In genomic region chr9:134434896-134435506, GRCh38 we compare ENCODE assay signal across 8 cellular contexts.
DNase-seq lines count a peak whose midpoint lies in the region; ATAC-seq and TF ChIP-seq lines count a peak whose summit lies in the region.

No MANE protein-coding gene starts in this region.

- peaks cover 58% of the 10 kb centered on the region for H3K4me1 Mint-ChIP-seq in brain
- H3K4me1 Mint-ChIP-seq in activated CD4-positive, alpha-beta T cell treated with anti-CD3 and anti-CD28 coated beads, Interleukin-2, amount 10 ng/mL, durations not matched to agents 24 days and 14 days = no peaks in the 10 kb centered on the region

- no peaks in the 10 kb centered on the region for H3K27me3 ChIP-seq in skeletal muscle tissue (ENCODE audit: control insufficient read depth in 3 of 3, insufficient read depth in 3 of 3, low read length in 3 of 3)

- H3K9me3 ChIP-seq in skeletal muscle tissue (ENCODE audit: control insufficient read depth in 3 of 3, low read length in 3 of 3) = no peaks in the 10 kb centered on the region

- H3K4me1 ChIP-seq in skeletal muscle tissue (ENCODE audit: control insufficient read depth in 3 of 3, insufficient read depth in 3 of 3, low read length in 3 of 3) = peaks cover 73 to 92% (median 89%) of the 10 kb centered on the region in 3 donors

- peaks cover 11% of the 10 kb centered on the region for H3K36me3 Mint-ChIP-seq in brain
- H3K36me3 Mint-ChIP-seq in activated CD4-positive, alpha-beta T cell treated with anti-CD3 and anti-CD28 coated beads, Interleukin-2, amount 10 ng/mL, durations not matched to agents 24 days and 14 days (ENCODE audit: low read depth) = no peaks in the 10 kb centered on the region

- ATAC-seq in HG02970 (IDR thresholded peaks at IDR 0.05; ENCODE audit: low FRiP score, unreplicated experiment) = no peak
- no peak for ATAC-seq in HG03457 (IDR thresholded peaks at IDR 0.05; ENCODE audit: unreplicated experiment)

- TF ChIP-seq CTCF in brain (conservative IDR thresholded peaks at IDR 0.05) = no peak

- H3K9ac ChIP-seq in skeletal muscle tissue (ENCODE audit: low read depth in 1 of 3, low read length in 3 of 3) = peak overlapping the region in 2 of 3 donors; percentile 64 to 74

- DNase-seq in Ammon's horn (ENCODE audit: low spot score) = peak; percentile 97
- DNase-seq in NCI-H1694 (lab: John Stamatoyannopoulos, UW) = peak; percentile 95
- peak; percentile 91 to 92 for DNase-seq in hippocampal formation (lab: John Stamatoyannopoulos, UW)
- DNase-seq in activated CD4-positive, alpha-beta T cell treated with anti-CD3 and anti-CD28 coated beads, Interleukin-2, amount 10 ng/mL, durations not matched to agents 24 days and 14 days = no peak

- H3K36me3 ChIP-seq in skeletal muscle tissue (ENCODE audit: control insufficient read depth in 3 of 3, insufficient read depth in 3 of 3, low read length in 3 of 3) = peaks cover 12 to 31% (median 18%) of the 10 kb centered on the region in 3 donors

- peak overlapping the region; percentile 82 for H3K27ac ChIP-seq in skeletal muscle tissue (ENCODE audit: low read depth, low read length)

- no peaks in the 10 kb centered on the region for H3K9me3 Mint-ChIP-seq in brain
- H3K9me3 Mint-ChIP-seq in activated CD4-positive, alpha-beta T cell treated with anti-CD3 and anti-CD28 coated beads, Interleukin-2, amount 10 ng/mL, durations not matched to agents 24 days and 14 days = no peaks in the 10 kb centered on the region

- peak overlapping the region; percentile 3 to 41 (median 40) for H3K4me3 ChIP-seq in skeletal muscle tissue (ENCODE audit: low read length in 3 of 3)

- intact Hi-C loops in activated CD4-positive, alpha-beta T cell treated with anti-CD3 and anti-CD28 coated beads, Interleukin-2, amount 10 ng/mL, durations not matched to agents 24 days and 14 days (cut with micrococcal nuclease) = no loop called here

- peaks cover 3% of the 10 kb centered on the region for H3K27me3 Mint-ChIP-seq in brain
- H3K27me3 Mint-ChIP-seq in activated CD4-positive, alpha-beta T cell treated with anti-CD3 and anti-CD28 coated beads, Interleukin-2, amount 10 ng/mL, durations not matched to agents 24 days and 14 days = no peaks in the 10 kb centered on the region

- H3K4me3 Mint-ChIP-seq in brain = peak overlapping the region; percentile 14 to 63 (median 38)
- H3K4me3 Mint-ChIP-seq in activated CD4-positive, alpha-beta T cell treated with anti-CD3 and anti-CD28 coated beads, Interleukin-2, amount 10 ng/mL, durations not matched to agents 24 days and 14 days = no peak overlapping the region

- H3K27ac Mint-ChIP-seq in brain = peak overlapping the region; percentile 89 to 100 (median 95)
- no peak overlapping the region for H3K27ac Mint-ChIP-seq in activated CD4-positive, alpha-beta T cell treated with anti-CD3 and anti-CD28 coated beads, Interleukin-2, amount 10 ng/mL, durations not matched to agents 24 days and 14 days
